11 cellular contexts compared by ENCODE assay signal in the genomic region with DNA sequence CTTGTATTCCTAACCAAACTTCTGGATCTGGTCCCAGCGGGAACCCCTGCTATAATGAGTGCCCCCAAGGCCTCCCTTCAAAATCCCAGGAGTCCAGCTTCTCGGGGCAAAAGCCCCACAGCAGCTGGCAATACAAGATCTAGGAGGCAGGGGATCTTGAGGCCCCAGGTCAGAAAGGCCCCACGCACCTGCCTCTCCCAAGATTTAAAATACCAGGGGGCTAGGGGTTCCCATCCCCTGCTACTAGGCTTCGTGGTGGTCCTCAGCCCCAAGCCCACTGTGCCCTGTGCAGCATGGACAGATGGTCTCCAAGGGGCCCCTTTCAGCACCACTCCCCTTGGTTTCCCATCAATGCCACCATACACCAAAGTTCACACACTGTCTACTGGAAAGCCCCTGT. TPM values are rescaled to one million over a fixed set of nuclear protein-coding genes. Genes with fewer than 3 reads are reported as not detected.
A peak's percentile ranks its signal among the peaks of the same experiment; 100 is the strongest.
DNase-seq lines count a peak whose midpoint lies in the region; ATAC-seq and TF ChIP-seq lines count a peak whose summit lies in the region.
"Had no signal": no experiment of that assay in that cellular context is flagged by ENCODE, and none has a peak within 500 bp of the region (broad histone marks: within the 10 kb centered on the region; RNA-seq: fewer than 3 reads in every experiment).

No MANE protein-coding gene starts in this region.

- H3K27ac ChIP-seq in PC-3 (ENCODE audit: low read length) (peak overlapping the region; percentile 99), mesenchymal stem cell (ENCODE audit: low read length, poor library complexity, severe bottlenecking) (no peak overlapping the region)
- H3K27ac ChIP-seq: SK-N-MC had no signal

- H3K4me2 ChIP-seq in PC-3 (ENCODE audit: low read length) (peak overlapping the region; percentile 55), mesenchymal stem cell (ENCODE audit: low read length, poor library complexity, severe bottlenecking) (no peak overlapping the region)

- CTCF ChIA-PET in PC-3 (lab: Charles Lee) = no interaction called here

- H3K27me3 ChIP-seq in PC-3 (ENCODE audit: low read length) (no peaks in the 10 kb centered on the region), mesenchymal stem cell (ENCODE audit: control insufficient read depth in 1 of 2, insufficient read depth in 1 of 2, low read length in 2 of 2) (no peaks in the 10 kb centered on the region)

- intact Hi-C loops in PC-3 (cut with micrococcal nuclease) = loop anchor here (10.0 kb wide), 1 partner anchor 162 kb away; the partner anchor contains the start of gene ARID3B

- H3K23ac ChIP-seq in mesenchymal stem cell (ENCODE audit: low read length in 2 of 2) = no peak overlapping the region

- no peaks in the 10 kb centered on the region for H4K20me1 ChIP-seq in PC-3 (ENCODE audit: low read length)

- H3K36me3 ChIP-seq in PC-3 (ENCODE audit: low read depth, low read length) (no peaks in the 10 kb centered on the region), mesenchymal stem cell (ENCODE audit: control insufficient read depth in 1 of 2, insufficient read depth in 2 of 2, low read depth in 1 of 2, low read length in 2 of 2) (peaks cover 0 to 2% of the 10 kb centered on the region in 2 experiments)

- peaks cover 5% of the 10 kb centered on the region for H3F3A ChIP-seq in PC-3 (ENCODE audit: low read length, unreplicated experiment)

- no peak overlapping the region for H4K91ac ChIP-seq in mesenchymal stem cell (ENCODE audit: low read length)

- H2AFZ ChIP-seq in PC-3 (ENCODE audit: low read length) (no peak overlapping the region), mesenchymal stem cell (ENCODE audit: low read depth, low read length) (no peak overlapping the region)

- no peak overlapping the region for H3K18ac ChIP-seq in mesenchymal stem cell (ENCODE audit: low read depth in 1 of 2, low read length in 2 of 2)

- H2BK5ac ChIP-seq in mesenchymal stem cell (ENCODE audit: low read depth, low read length, poor library complexity, severe bottlenecking) = peak overlapping the region; percentile 10

- TF ChIP-seq CTCF in PC-3 (conservative IDR thresholded peaks at IDR 0.05; ENCODE audit: low read depth, low read length) = no peak

- ATAC-seq in GM18498 (IDR thresholded peaks at IDR 0.05; ENCODE audit: unreplicated experiment) (peak; percentile 3), GM21526 (IDR thresholded peaks at IDR 0.05; ENCODE audit: low FRiP score, unreplicated experiment) (peak; percentile 3), PC-3 (no peak), HG02642 (IDR thresholded peaks at IDR 0.05; ENCODE audit: poor library complexity, unreplicated experiment) (no peak)

- H3K9me3 ChIP-seq in PC-3 (ENCODE audit: low read length) (no peaks in the 10 kb centered on the region), mesenchymal stem cell (ENCODE audit: control insufficient read depth, low read length) (no peaks in the 10 kb centered on the region)

- H3K14ac ChIP-seq in mesenchymal stem cell (ENCODE audit: low read length in 2 of 2) = no peak overlapping the region

- no peaks in the 10 kb centered on the region for H3K9me2 ChIP-seq in PC-3 (replicated peaks; ENCODE audit: low read length)

- H3K9ac ChIP-seq in PC-3 (ENCODE audit: low read length) (peak overlapping the region; percentile 77), mesenchymal stem cell (ENCODE audit: low read length) (peak overlapping the region; percentile 60)

- no peak overlapping the region for H2BK12ac ChIP-seq in mesenchymal stem cell (ENCODE audit: low read length in 2 of 2)

- no TSS peak for BruUV-seq in PC-3 (replicated peaks; lab: Mats Ljungman, UMichigan)

- WGBS in mesenchymal stem cell = 92% methylated on average over 4 of the region's 4 CpGs

- peaks cover 65% of the 10 kb centered on the region for H3K4me1 ChIP-seq in PC-3 (ENCODE audit: insufficient read depth, low read length)
- peaks cover 51% of the 10 kb centered on the region for H3K4me1 ChIP-seq in mesenchymal stem cell (ENCODE audit: control insufficient read depth, insufficient read depth, low read depth, low read length)

- H3K79me1 ChIP-seq in mesenchymal stem cell (replicated peaks; ENCODE audit: low read length, poor library complexity, severe bottlenecking) = peaks cover 1% of the 10 kb centered on the region

- no peak overlapping the region for H2BK120ac ChIP-seq in mesenchymal stem cell (ENCODE audit: low read depth, low read length)

- no peak overlapping the region for H4K8ac ChIP-seq in mesenchymal stem cell (ENCODE audit: low read length)

- H2BK15ac ChIP-seq in mesenchymal stem cell (ENCODE audit: low read depth, poor library complexity, severe bottlenecking) = no peak overlapping the region

- POLR2A ChIA-PET in PC-3 (lab: Charles Lee; ENCODE audit: unreplicated experiment) = no interaction called here

- H3K4ac ChIP-seq in mesenchymal stem cell (ENCODE audit: low read depth in 1 of 2, low read length in 2 of 2) = no peak overlapping the region

- H3K4me3 ChIP-seq in PC-3 (ENCODE audit: low read length) (no peak overlapping the region), mesenchymal stem cell (ENCODE audit: insufficient read depth in 1 of 2, low read depth in 1 of 2, low read length in 2 of 2) (no peak overlapping the region)
- H3K4me3 ChIP-seq: SK-N-MC had no signal

- H2AK5ac ChIP-seq in mesenchymal stem cell (ENCODE audit: low read length, severe bottlenecking) = peak overlapping the region; percentile 69

- no peak for DNase-seq in PC-3
- DNase-seq in mesenchymal stem cell = no peak
- no peak for DNase-seq in activated effector memory CD4-positive, alpha-beta T cell treated with anti-CD3 and anti-CD28 coated beads, Interleukin-2, amount 50 U/mL, for 16 hours
- no peak for DNase-seq in SW480 (ENCODE audit: low spot score)
- no peak for DNase-seq in stimulated activated naive CD4-positive, alpha-beta T cell (lab: John Stamatoyannopoulos, UW)
- DNase-seq: hippocampal formation had no signal

- H3K79me2 ChIP-seq in PC-3 (ENCODE audit: low read length) = no peaks in the 10 kb centered on the region

RNA-seq across cellular contexts. Expression of gene CYP11A1, which starts 15.8 kb away (rescaled TPM):
- 0.18 TPM in 1 of 2 replicates, not detected in the other for total RNA-seq in PC-3 (2014; rRNA removed)
- 0.08 TPM for polyA plus RNA-seq in mesenchymal stem cell (2013, experiment 1 of 2)
- polyA plus RNA-seq in mesenchymal stem cell (2013, experiment 2 of 2) = 0.07 TPM
- total RNA-seq: lung microvascular endothelial cell had no signal

RNA-seq across cellular contexts. Expression of gene SEMA7A, which starts 50.5 kb away (rescaled TPM):
- total RNA-seq in PC-3 (2014; rRNA removed) = 74.9 and 75.9 TPM in 2 replicates
- 0.94 TPM for polyA plus RNA-seq in mesenchymal stem cell (2013, experiment 1 of 2)
- 1.1 TPM for polyA plus RNA-seq in mesenchymal stem cell (2013, experiment 2 of 2)

Comparison
In these comparisons a context has a peak if more than half of its experiments do, and no peak if none do; other contexts are left out.
1. ATAC-seq: peak in GM18498 (single experiment) and GM21526 (single experiment); none in PC-3 (single experiment) and HG02642 (single experiment).